1 cellular context compared by ENCODE assay signal in the genomic region with DNA sequence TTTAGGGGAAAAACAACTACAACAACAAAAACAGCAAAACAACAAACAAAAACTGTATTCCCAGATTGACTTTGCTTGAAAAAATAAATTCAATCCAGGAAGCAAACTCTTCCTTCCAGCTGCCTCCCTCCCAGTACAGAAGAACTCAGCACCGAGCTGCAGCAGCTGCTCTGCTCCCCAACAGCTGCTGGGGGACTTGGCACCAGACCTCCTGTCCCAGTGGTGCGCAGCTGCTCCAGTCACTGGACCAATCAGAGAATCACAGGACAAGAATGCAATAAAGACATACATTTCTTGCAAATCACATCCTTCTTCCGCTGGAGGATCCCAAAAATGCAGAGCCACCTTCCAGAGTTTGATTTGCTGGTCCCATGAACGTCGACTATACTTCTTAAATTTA.
TF ChIP-seq lines count a peak whose summit lies in the region.

No MANE protein-coding gene starts in this region.

TF ChIP-seq in IMR-90, 13 proteins besides CTCF, POLR2A, EP300 and RAD21 (continued from another document):
- TF ChIP-seq MXI1 (IDR thresholded peaks at IDR 0.05; ENCODE audit: borderline replicate concordance, low read depth, low read length) (no peak), CEBPB (IDR thresholded peaks at IDR 0.05; ENCODE audit: low read depth, low read length) (no peak), SMC3 (IDR thresholded peaks at IDR 0.05; ENCODE audit: low read depth, low read length) (no peak), BHLHE40 (IDR thresholded peaks at IDR 0.05; ENCODE audit: low read depth, low read length) (no peak), FOS (IDR thresholded peaks at IDR 0.05; ENCODE audit: low read depth, low read length) (no peak), MAFK (IDR thresholded peaks at IDR 0.05; ENCODE audit: low read depth, low read length) (no peak), MAZ (IDR thresholded peaks at IDR 0.05; ENCODE audit: borderline replicate concordance, low read depth, low read length) (no peak), RFX5 (IDR thresholded peaks at IDR 0.05; ENCODE audit: low read depth, low read length) (no peak)
- TF ChIP-seq, protein P1, sequence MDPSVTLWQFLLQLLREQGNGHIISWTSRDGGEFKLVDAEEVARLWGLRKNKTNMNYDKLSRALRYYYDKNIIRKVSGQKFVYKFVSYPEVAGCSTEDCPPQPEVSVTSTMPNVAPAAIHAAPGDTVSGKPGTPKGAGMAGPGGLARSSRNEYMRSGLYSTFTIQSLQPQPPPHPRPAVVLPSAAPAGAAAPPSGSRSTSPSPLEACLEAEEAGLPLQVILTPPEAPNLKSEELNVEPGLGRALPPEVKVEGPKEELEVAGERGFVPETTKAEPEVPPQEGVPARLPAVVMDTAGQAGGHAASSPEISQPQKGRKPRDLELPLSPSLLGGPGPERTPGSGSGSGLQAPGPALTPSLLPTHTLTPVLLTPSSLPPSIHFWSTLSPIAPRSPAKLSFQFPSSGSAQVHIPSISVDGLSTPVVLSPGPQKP (IDR thresholded peaks at IDR 0.05; ENCODE audit: borderline replicate concordance, low read depth, low read length) = no peak
